1 cellular context compared by ENCODE assay signal in genomic region chr17:82373731-82374625, GRCh38.
TF ChIP-seq lines count a peak whose summit lies in the region.

No MANE protein-coding gene starts in this region.

TF ChIP-seq in H1, 55 proteins besides CTCF, POLR2A, EP300 and RAD21:
- no peak for TF ChIP-seq TAF1 (IDR thresholded peaks at IDR 0.05; ENCODE audit: low read depth, low read length)
- TF ChIP-seq TCF12 (IDR thresholded peaks at IDR 0.05; ENCODE audit: low read depth, low read length) = no peak
- no peak for TF ChIP-seq EZH2 (IDR thresholded peaks at IDR 0.05; ENCODE audit: low read depth, low read length, severe bottlenecking)
- TF ChIP-seq MAX (IDR thresholded peaks at IDR 0.05) = no peak
- TF ChIP-seq POU5F1 (IDR thresholded peaks at IDR 0.05; ENCODE audit: low read depth, low read length) = no peak
- no peak for TF ChIP-seq CHD7 (IDR thresholded peaks at IDR 0.05; ENCODE audit: insufficient replicate concordance, low read length)
- TF ChIP-seq SP4 (IDR thresholded peaks at IDR 0.05; ENCODE audit: low read length) = no peak
- TF ChIP-seq GABPA (IDR thresholded peaks at IDR 0.05; ENCODE audit: borderline replicate concordance, insufficient read depth, low read length) = no peak
- no peak for TF ChIP-seq TEAD4 (IDR thresholded peaks at IDR 0.05; ENCODE audit: low read depth, low read length)
- TF ChIP-seq CEBPB (IDR thresholded peaks at IDR 0.05; ENCODE audit: low read depth, low read length) = no peak
TF ChIP-seq in H1: peak in this region for 0.
